ENCODE assay signal across 16 cellular contexts in genomic region chr2:28687640-28688039, GRCh38.
A peak's percentile ranks its signal among the peaks of the same experiment; 100 is the strongest.
DNase-seq lines count a peak whose midpoint lies in the region; ATAC-seq and TF ChIP-seq lines count a peak whose summit lies in the region.
"Had no signal": no experiment of that assay in that cellular context is flagged by ENCODE, and none has a peak within 500 bp of the region (broad histone marks: within the 10 kb centered on the region; RNA-seq: fewer than 3 reads in every experiment).

No MANE protein-coding gene starts in this region.

- H3K36me3 ChIP-seq in HEK293 (ENCODE audit: control insufficient read depth in 2 of 2, insufficient read depth in 1 of 2, low read length in 2 of 2) (no peaks in the 10 kb centered on the region), esophagus squamous epithelium (no peaks in the 10 kb centered on the region)

- intact Hi-C loops in esophagus squamous epithelium (cut with DNase I) (no loop called here), Right ventricle myocardium superior (cut with DNase I) (no loop called here)
- intact Hi-C loops in activated CD8-positive, alpha-beta T cell treated with anti-CD3 and anti-CD28 coated beads for 36 hours (cut with micrococcal nuclease), result no loop called here

- H3K4me3 ChIP-seq in HEK293 (ENCODE audit: low read depth, low read length) (no peak overlapping the region), esophagus squamous epithelium (no peak overlapping the region)

- H3K27ac ChIP-seq in HEK293 (ENCODE audit: extremely low read depth, low read depth, low read length) (no peak overlapping the region), esophagus squamous epithelium (peak overlapping the region in 3 of 4 donors; percentile 13 to 74 (median 65))

- ATAC-seq in GM19023 (IDR thresholded peaks at IDR 0.05; ENCODE audit: unreplicated experiment) (no peak), Right ventricle myocardium superior (ENCODE audit: poor library complexity) (no peak)
- ATAC-seq in activated CD8-positive, alpha-beta T cell treated with anti-CD3 and anti-CD28 coated beads for 36 hours, result no peak
- ATAC-seq: PC-3 had no signal

- H3K27me3 Mint-ChIP-seq in activated CD8-positive, alpha-beta T cell treated with anti-CD3 and anti-CD28 coated beads for 36 hours, result no peaks in the 10 kb centered on the region

- H3K27ac Mint-ChIP-seq in activated CD8-positive, alpha-beta T cell treated with anti-CD3 and anti-CD28 coated beads for 36 hours, result no peak overlapping the region
- H3K27ac Mint-ChIP-seq: H9 had no signal

- no peak overlapping the region for H3K4me3 Mint-ChIP-seq in activated CD8-positive, alpha-beta T cell treated with anti-CD3 and anti-CD28 coated beads for 36 hours
- H3K4me3 Mint-ChIP-seq: H9 had no signal

- peaks cover 12% of the 10 kb centered on the region for H3K4me1 Mint-ChIP-seq in activated CD8-positive, alpha-beta T cell treated with anti-CD3 and anti-CD28 coated beads for 36 hours (ENCODE audit: low read depth)

- no peak for TF ChIP-seq POLR2A in esophagus squamous epithelium (IDR thresholded peaks at IDR 0.05)

- POLR2A ChIA-PET in HEK293 (lab: Yijun Ruan, JAX), result no interaction called here
- POLR2A ChIA-PET in activated CD8-positive, alpha-beta T cell treated with anti-CD3 and anti-CD28 coated beads for 36 hours (lab: Charles Lee), result no interaction called here

- H3K4me1 ChIP-seq in HEK293 (ENCODE audit: control insufficient read depth, insufficient read depth, low read length) (peaks cover 12% of the 10 kb centered on the region), esophagus squamous epithelium (peaks cover 0 to 52% (median 11%) of the 10 kb centered on the region in 3 donors)

- CTCF ChIA-PET in HEK293 (lab: Yijun Ruan, JAX), result no interaction called here
- CTCF ChIA-PET in activated CD8-positive, alpha-beta T cell treated with anti-CD3 and anti-CD28 coated beads for 36 hours (lab: Charles Lee), result no interaction called here

- TF ChIP-seq CTCF in HEK293 (tag by site-specific recombination; IDR thresholded peaks at IDR 0.05), result no peak
- no peak for TF ChIP-seq CTCF in esophagus squamous epithelium (IDR thresholded peaks at IDR 0.05)
- no peak for TF ChIP-seq CTCF in activated CD8-positive, alpha-beta T cell treated with anti-CD3 and anti-CD28 coated beads for 36 hours (IDR thresholded peaks at IDR 0.05)

- no peaks in the 10 kb centered on the region for H3K36me3 Mint-ChIP-seq in activated CD8-positive, alpha-beta T cell treated with anti-CD3 and anti-CD28 coated beads for 36 hours (ENCODE audit: low read depth)

- WGBS in esophagus squamous epithelium, 2 donors, result 93% methylated on average over 5 of the region's 5 CpGs

- no peaks in the 10 kb centered on the region for H3K9me3 Mint-ChIP-seq in activated CD8-positive, alpha-beta T cell treated with anti-CD3 and anti-CD28 coated beads for 36 hours
- H3K9me3 Mint-ChIP-seq: H9 had no signal

- DNase-seq in Daoy (ENCODE audit: low read depth), result peak; percentile 61
- DNase-seq in RPMI7951 (ENCODE audit: low read depth), result peak; percentile 50
- DNase-seq in esophagus squamous epithelium (lab: John Stamatoyannopoulos, UW), result no peak
- no peak for DNase-seq in iPS-NIHi7 (ENCODE audit: extremely low spot score)
- DNase-seq in activated CD8-positive, alpha-beta T cell treated with anti-CD3 and anti-CD28 coated beads for 36 hours, result no peak
- no peak for DNase-seq in Right ventricle myocardium superior
- DNase-seq: C1 segment of cervical spinal cord, H9, NCI-H1105 treated with DMSO at 0.1 percent for 48 hours, NCI-H1694, NCI-H2081 treated with DMSO at 0.1 percent for 48 hours, NCI-H510A treated with DMSO at 0.1 percent for 48 hours, PC-3, SW 1271 had no signal

- H3K9me3 ChIP-seq in HEK293 (ENCODE audit: control insufficient read depth, insufficient read depth, low read depth, low read length) (no peaks in the 10 kb centered on the region), esophagus squamous epithelium (no peaks in the 10 kb centered on the region)

- H3K27me3 ChIP-seq in esophagus squamous epithelium, result no peaks in the 10 kb centered on the region

TF ChIP-seq in HEK293, 187 proteins besides CTCF, POLR2A, EP300 and RAD21:
- TF ChIP-seq MZF1 (tag by site-specific recombination; IDR thresholded peaks at IDR 0.05; ENCODE audit: borderline replicate concordance) (peak; percentile 61; the same call in 1 of the 2 replicates), SCRT1 (tag by site-specific recombination; IDR thresholded peaks at IDR 0.05; ENCODE audit: borderline replicate concordance) (no peak)

Comparison
In these comparisons a context has a peak if more than half of its experiments do, and no peak if none do; other contexts are left out.
1. DNase-seq: peak in Daoy (single experiment) and RPMI7951 (single experiment); none in esophagus squamous epithelium (single experiment), iPS-NIHi7 (single experiment), activated CD8-positive, alpha-beta T cell treated with anti-CD3 and anti-CD28 coated beads for 36 hours (single experiment) and Right ventricle myocardium superior (single experiment).